In the genomic region with DNA sequence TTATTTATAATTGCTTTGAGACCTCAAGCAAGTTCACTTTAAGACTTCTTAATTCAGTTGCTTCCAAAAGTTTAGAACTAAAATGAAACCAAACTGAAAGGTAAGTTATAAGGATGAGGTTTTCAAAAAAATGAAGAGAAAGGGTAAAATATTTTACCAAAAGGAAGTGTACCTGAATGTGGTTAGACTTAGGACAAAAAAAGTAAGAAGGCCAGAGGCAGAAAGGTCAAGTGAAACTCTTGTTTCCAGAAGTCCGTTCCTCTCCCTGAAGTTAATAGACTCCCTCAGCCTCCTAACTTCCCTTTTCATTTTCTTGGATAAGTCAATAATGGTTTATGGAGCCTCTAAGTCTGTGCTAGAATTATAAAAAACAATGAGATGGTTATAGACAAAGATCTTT, we compare ENCODE assay signal across 18 cellular contexts. TPM values are rescaled to one million over a fixed set of nuclear protein-coding genes. Genes with fewer than 3 reads are reported as not detected.
A peak's percentile ranks its signal among the peaks of the same experiment; 100 is the strongest.
DNase-seq lines count a peak whose midpoint lies in the region; ATAC-seq lines count a peak whose summit lies in the region.
"Had no signal": no experiment of that assay in that cellular context is flagged by ENCODE, and none has a peak within 500 bp of the region (broad histone marks: within the 10 kb centered on the region; RNA-seq: fewer than 3 reads in every experiment).

No MANE protein-coding gene starts in this region.

- H3K27ac Mint-ChIP-seq in activated CD4-positive, alpha-beta T cell treated with anti-CD3 and anti-CD28 coated beads for 36 hours = peak overlapping the region; percentile 78

- no peaks in the 10 kb centered on the region for H3K27me3 Mint-ChIP-seq in activated CD4-positive, alpha-beta T cell treated with anti-CD3 and anti-CD28 coated beads for 36 hours

- no peaks in the 10 kb centered on the region for H3K9me3 Mint-ChIP-seq in activated CD4-positive, alpha-beta T cell treated with anti-CD3 and anti-CD28 coated beads for 36 hours (ENCODE audit: low read depth)

- intact Hi-C loops in activated CD4-positive, alpha-beta T cell treated with anti-CD3 and anti-CD28 coated beads for 36 hours (cut with DNase I, micrococcal nuclease) = no loop called here

- H3K36me3 Mint-ChIP-seq in activated CD4-positive, alpha-beta T cell treated with anti-CD3 and anti-CD28 coated beads for 36 hours (ENCODE audit: low read depth) = peaks cover 51% of the 10 kb centered on the region

- no peaks in the 10 kb centered on the region for H3K9me3 ChIP-seq in effector memory CD4-positive, alpha-beta T cell (ENCODE audit: control insufficient read depth, low read length)
- H3K9me3 ChIP-seq: esophagus squamous epithelium, prostate gland, thoracic aorta had no signal

- no peak for ATAC-seq in activated CD4-positive, alpha-beta T cell treated with anti-CD3 and anti-CD28 coated beads for 36 hours
- peak; percentile 58 for ATAC-seq in GM21381 (IDR thresholded peaks at IDR 0.05; ENCODE audit: unreplicated experiment)
- ATAC-seq: left colon had no signal

- no peaks in the 10 kb centered on the region for H3K27me3 ChIP-seq in effector memory CD4-positive, alpha-beta T cell (replicated peaks; ENCODE audit: control insufficient read depth, insufficient read depth, low read length, poor library complexity, severe bottlenecking)

- POLR2A ChIA-PET in activated CD4-positive, alpha-beta T cell treated with anti-CD3 and anti-CD28 coated beads for 36 hours (lab: Charles Lee) = no interaction called here

- CTCF ChIA-PET in activated CD4-positive, alpha-beta T cell treated with anti-CD3 and anti-CD28 coated beads for 36 hours (lab: Charles Lee) = interaction anchor here (1.2 kb wide), 1 partner anchor 15 kb away, joined by 6 read pairs; no protein-coding TSS in a partner anchor

- peak overlapping the region; percentile 32 for H3K27ac ChIP-seq in effector memory CD4-positive, alpha-beta T cell (ENCODE audit: insufficient read depth, low read length, poor library complexity, severe bottlenecking)
- H3K27ac ChIP-seq: esophagus squamous epithelium, prostate gland, thoracic aorta had no signal

- DNase-seq in activated CD4-positive, alpha-beta T cell treated with anti-CD3 and anti-CD28 coated beads for 36 hours = no peak
- no peak for DNase-seq in activated CD4-positive, alpha-beta T cell treated with anti-CD3 and anti-CD28 coated beads for 4 hours
- DNase-seq in MV-4-11 (lab: John Stamatoyannopoulos, UW) (peak; percentile 57), DMS 273 treated with DMSO at 0.1 percent for 48 hours (lab: John Stamatoyannopoulos, UW) (no peak), D341Med (ENCODE audit: low spot score) (no peak), germinal center (ENCODE audit: low spot score) (no peak)
- no peak for DNase-seq in effector memory CD4-positive, alpha-beta T cell
- DNase-seq: ACHN; aorta; esophagus squamous epithelium; KG1; left colon; NCI-H1694 treated with DMSO at 0.1 percent for 48 hours; NCI-H510A treated with DMSO at 0.1 percent for 48 hours; stimulated activated CD4-positive, alpha-beta T cell treated with anti-CD3 and anti-CD28 coated beads, Interleukin-12 subunit alpha, Interleukin-12 subunit beta, amount 100 ng/mL, for 4 hours had no signal

- H3K4me3 ChIP-seq in effector memory CD4-positive, alpha-beta T cell (ENCODE audit: insufficient read depth, low read depth, low read length, poor library complexity, severe bottlenecking) = no peak overlapping the region
- H3K4me3 ChIP-seq: esophagus squamous epithelium, prostate gland, thoracic aorta had no signal

- peaks cover 59% of the 10 kb centered on the region for H3K4me1 Mint-ChIP-seq in activated CD4-positive, alpha-beta T cell treated with anti-CD3 and anti-CD28 coated beads for 36 hours

- peaks cover 15% of the 10 kb centered on the region for H3K4me1 ChIP-seq in effector memory CD4-positive, alpha-beta T cell (ENCODE audit: control insufficient read depth, insufficient read depth, low read length, poor library complexity, severe bottlenecking)
- H3K4me1 ChIP-seq: prostate gland had no signal

- peaks cover 7% of the 10 kb centered on the region for H3K36me3 ChIP-seq in effector memory CD4-positive, alpha-beta T cell (ENCODE audit: control insufficient read depth, insufficient read depth, low read length)
- H3K36me3 ChIP-seq: esophagus squamous epithelium, prostate gland, thoracic aorta had no signal

- H3K4me3 Mint-ChIP-seq in activated CD4-positive, alpha-beta T cell treated with anti-CD3 and anti-CD28 coated beads for 36 hours = peak overlapping the region; percentile 23

RNA-seq across cellular contexts. Expression of a gene that starts 16.6 kb away (rescaled TPM):
- total RNA-seq in activated CD4-positive, alpha-beta T cell treated with anti-CD3 and anti-CD28 coated beads for 36 hours = 10 to 100 TPM; 21.0 to 21.7 TPM
